Comparison of ENCODE assay signal across 7 cellular contexts in genomic region chr14:104130974-104131651, GRCh38.
A peak's percentile ranks its signal among the peaks of the same experiment; 100 is the strongest.
DNase-seq lines count a peak whose midpoint lies in the region; ATAC-seq and TF ChIP-seq lines count a peak whose summit lies in the region.

No MANE protein-coding gene starts in this region.

- H3K27me3 ChIP-seq in effector memory CD4-positive, alpha-beta T cell (replicated peaks; ENCODE audit: control insufficient read depth, insufficient read depth, low read length, poor library complexity, severe bottlenecking): peaks cover 13% of the 10 kb centered on the region

- H3K4me3 ChIP-seq in LNCaP clone FGC (ENCODE audit: low read depth, low read length) (no peak overlapping the region), fibroblast of pulmonary artery (replicated peaks; ENCODE audit: low read depth, low read length) (no peak overlapping the region)
- no peak overlapping the region for H3K4me3 ChIP-seq in effector memory CD4-positive, alpha-beta T cell (ENCODE audit: insufficient read depth, low read depth, low read length, poor library complexity, severe bottlenecking)

- no peak for ATAC-seq in HG02981 (IDR thresholded peaks at IDR 0.05; ENCODE audit: unreplicated experiment)

- H3K9me3 ChIP-seq in effector memory CD4-positive, alpha-beta T cell (ENCODE audit: control insufficient read depth, low read length): peaks cover 3% of the 10 kb centered on the region

- TF ChIP-seq CTCF in LNCaP clone FGC (IDR thresholded peaks at IDR 0.05; ENCODE audit: control insufficient read depth, extremely low read depth, insufficient read depth): peak; percentile 93
- peak; percentile 39 for TF ChIP-seq CTCF in fibroblast of pulmonary artery (IDR thresholded peaks at IDR 0.05; ENCODE audit: low read length, missing control alignments)

- H3K4me1 ChIP-seq in effector memory CD4-positive, alpha-beta T cell (ENCODE audit: control insufficient read depth, insufficient read depth, low read length, poor library complexity, severe bottlenecking): no peaks in the 10 kb centered on the region

- no peak overlapping the region for H3K27ac ChIP-seq in effector memory CD4-positive, alpha-beta T cell (ENCODE audit: insufficient read depth, low read length, poor library complexity, severe bottlenecking)

- H3K36me3 ChIP-seq in effector memory CD4-positive, alpha-beta T cell (ENCODE audit: control insufficient read depth, insufficient read depth, low read length): no peaks in the 10 kb centered on the region

- peak; percentile 68 for DNase-seq in GM03348 (ENCODE audit: low spot score)
- no peak for DNase-seq in LNCaP clone FGC (ENCODE audit: low read depth)
- DNase-seq in SHP77 treated with DMSO at 0.1 percent for 48 hours (lab: John Stamatoyannopoulos, UW): peak; percentile 41
- DNase-seq in fibroblast of pulmonary artery (ENCODE audit: low read depth): peak; percentile 29
- peak; percentile 37 for DNase-seq in pons (ENCODE audit: low spot score)
- no peak for DNase-seq in effector memory CD4-positive, alpha-beta T cell

Comparison
In these comparisons a context has a peak if more than half of its experiments do, and no peak if none do; other contexts are left out.
1. DNase-seq: peak in GM03348 (single experiment), SHP77 treated with DMSO at 0.1 percent for 48 hours (single experiment), fibroblast of pulmonary artery (single experiment) and pons (single experiment); none in LNCaP clone FGC (single experiment) and effector memory CD4-positive, alpha-beta T cell (0 of 3).